ENCODE assay signal across 11 cellular contexts in the genomic region with DNA sequence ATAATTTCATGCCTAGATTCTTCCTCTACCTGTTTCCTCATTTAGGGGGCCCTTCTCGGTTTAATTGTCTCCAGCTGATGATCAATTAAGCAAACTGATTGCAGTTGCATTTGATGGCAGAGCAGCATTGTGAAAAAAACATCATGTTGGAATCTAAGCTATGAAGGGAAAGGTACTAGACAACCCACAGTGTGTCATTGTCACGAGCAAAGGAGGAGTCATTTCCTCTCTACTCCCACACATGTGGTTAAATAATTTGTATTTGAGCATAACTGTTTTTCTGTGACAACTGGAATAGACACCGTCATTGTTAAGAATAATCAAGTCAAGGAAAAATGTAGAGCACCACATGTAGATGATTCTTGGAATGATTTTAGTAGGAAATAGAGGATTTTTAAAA.
DNase-seq lines count a peak whose midpoint lies in the region; ATAC-seq and TF ChIP-seq lines count a peak whose summit lies in the region.
"Had no signal": no experiment of that assay in that cellular context is flagged by ENCODE, and none has a peak within 500 bp of the region (broad histone marks: within the 10 kb centered on the region; RNA-seq: fewer than 3 reads in every experiment).

No MANE protein-coding gene starts in this region.

- peaks cover 14 to 62% (median 24%) of the 10 kb centered on the region in 10 experiments for H3K4me1 ChIP-seq in BLaER1 treated with 17β-estradiol and CSF1 and Interleukin-3, amounts not matched to agents 10 nM and 100 nM
- H3K4me1 ChIP-seq in ascending aorta: no peaks in the 10 kb centered on the region
- H3K4me1 ChIP-seq: gastroesophageal sphincter had no signal

- H3K27ac ChIP-seq in BLaER1 treated with 17β-estradiol and CSF1 and Interleukin-3, amounts not matched to agents 10 nM and 100 nM: peak overlapping the region in 4 of 11 experiments; percentile 38 to 68 (median 41); a peak in 6 of 22 replicates
- H3K27ac ChIP-seq in ascending aorta: no peak overlapping the region
- H3K27ac ChIP-seq: gastroesophageal sphincter, neutrophil had no signal

- H4K20me1 ChIP-seq in BLaER1 treated with 17β-estradiol and CSF1 and Interleukin-3, amounts not matched to agents 10 nM and 100 nM: no peaks in the 10 kb centered on the region

- H3K9me3 ChIP-seq in BLaER1 treated with 17β-estradiol and CSF1 and Interleukin-3, amounts not matched to agents 10 nM and 100 nM (replicated peaks in 1 of 11): no peaks in the 10 kb centered on the region
- no peaks in the 10 kb centered on the region for H3K9me3 ChIP-seq in ascending aorta
- H3K9me3 ChIP-seq: gastroesophageal sphincter, neutrophil had no signal

- no peak overlapping the region for H3K9ac ChIP-seq in BLaER1 treated with 17β-estradiol and CSF1 and Interleukin-3, amounts not matched to agents 10 nM and 100 nM

- H3K36me3 ChIP-seq in BLaER1 treated with 17β-estradiol and CSF1 and Interleukin-3, amounts not matched to agents 10 nM and 100 nM: no peaks in the 10 kb centered on the region
- H3K36me3 ChIP-seq in ascending aorta: no peaks in the 10 kb centered on the region
- H3K36me3 ChIP-seq: gastroesophageal sphincter, neutrophil had no signal

- DNase-seq in SW480 (ENCODE audit: low spot score) (peak; percentile 69), glomerular visceral epithelial cell (ENCODE audit: extremely low spot score) (peak; percentile 47), C1 segment of cervical spinal cord (lab: John Stamatoyannopoulos, UW) (no peak), ascending aorta (ENCODE audit: low spot score in 2 of 2) (no peak), T-helper 9 cell (no peak)
- DNase-seq: GOT3 had no signal

- peak overlapping the region in 6 of 11 experiments; percentile 5 to 80 (median 55); a peak in 10 of 22 replicates for H3K4me2 ChIP-seq in BLaER1 treated with 17β-estradiol and CSF1 and Interleukin-3, amounts not matched to agents 10 nM and 100 nM

- TF ChIP-seq CTCF in ascending aorta (IDR thresholded peaks at IDR 0.05): no peak

- intact Hi-C loops in ascending aorta (cut with DNase I): no loop called here

- no peak overlapping the region for H3K4me3 ChIP-seq in BLaER1 treated with 17β-estradiol and CSF1 and Interleukin-3, amounts not matched to agents 10 nM and 100 nM
- H3K4me3 ChIP-seq in ascending aorta: no peak overlapping the region
- H3K4me3 ChIP-seq: gastroesophageal sphincter had no signal

- ATAC-seq in GM19351 (IDR thresholded peaks at IDR 0.05; ENCODE audit: unreplicated experiment): peak; percentile 79
- ATAC-seq in HG03108 (IDR thresholded peaks at IDR 0.05; ENCODE audit: unreplicated experiment): no peak
- ATAC-seq: gastroesophageal sphincter had no signal

- peaks cover 0 to 22% (median 0%) of the 10 kb centered on the region in 11 experiments; a peak in 2 of 22 replicates for H3K27me3 ChIP-seq in BLaER1 treated with 17β-estradiol and CSF1 and Interleukin-3, amounts not matched to agents 10 nM and 100 nM
- H3K27me3 ChIP-seq in ascending aorta: no peaks in the 10 kb centered on the region
- H3K27me3 ChIP-seq: gastroesophageal sphincter, neutrophil had no signal

Comparison
In these comparisons a context has a peak if more than half of its experiments do, and no peak if none do; other contexts are left out.
1. DNase-seq: peak in SW480 (single experiment) and glomerular visceral epithelial cell (single experiment); none in C1 segment of cervical spinal cord (0 of 14), ascending aorta (0 of 2) and T-helper 9 cell (single experiment).